In the genomic region with DNA sequence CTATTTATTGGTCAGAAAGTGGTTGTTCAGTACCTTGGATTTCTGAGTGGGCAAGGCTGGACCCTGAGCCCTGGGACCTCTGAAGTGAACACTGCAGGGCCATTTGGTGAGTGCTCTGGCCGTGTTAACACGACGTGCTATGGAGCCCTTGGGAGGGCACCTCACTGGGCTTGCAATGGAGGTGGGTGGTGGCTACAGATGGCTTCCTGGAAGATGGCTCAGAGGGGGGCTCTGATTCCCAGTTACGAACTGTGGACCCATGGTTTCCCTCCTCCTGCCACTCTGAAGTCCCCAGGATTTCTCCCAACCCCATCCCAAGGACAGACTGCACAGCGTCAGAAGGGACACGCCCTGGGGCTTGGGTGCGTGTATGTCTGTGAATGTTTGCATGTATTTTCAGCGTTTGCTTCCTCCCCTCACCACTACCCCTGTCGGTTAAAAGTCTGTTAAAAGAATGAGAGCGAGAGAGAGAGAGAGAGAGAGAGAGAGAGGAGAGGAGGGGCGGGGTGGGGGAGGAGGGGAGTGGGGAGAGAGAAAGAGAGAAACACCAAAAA, we compare ENCODE assay signal across 8 cellular contexts. TPM values are rescaled to one million over a fixed set of nuclear protein-coding genes. Genes with fewer than 3 reads are reported as not detected.
DNase-seq lines count a peak whose midpoint lies in the region; ATAC-seq and TF ChIP-seq lines count a peak whose summit lies in the region.

No MANE protein-coding gene starts in this region.

- ATAC-seq in GM21381 (IDR thresholded peaks at IDR 0.05; ENCODE audit: unreplicated experiment) (peak; percentile 31), HG03139 (IDR thresholded peaks at IDR 0.05; ENCODE audit: unreplicated experiment) (no peak)

- H3K4me1 ChIP-seq in colonic mucosa (no peaks in the 10 kb centered on the region), adrenal gland (replicated peaks in 1 of 2) (no peaks in the 10 kb centered on the region)

- H3K9me3 ChIP-seq in colonic mucosa (no peaks in the 10 kb centered on the region), adrenal gland (replicated peaks in 1 of 3) (no peaks in the 10 kb centered on the region)

- peak overlapping the region in 1 of 2 donors; percentile 37 for H3K9ac ChIP-seq in colonic mucosa (ENCODE audit: low read depth in 2 of 2, low read length in 2 of 2)

- no peak for TF ChIP-seq POLR2A in adrenal gland (IDR thresholded peaks at IDR 0.05)

- no peak for TF ChIP-seq CTCF in GM06990 (IDR thresholded peaks at IDR 0.05; ENCODE audit: insufficient read depth, low read length, poor library complexity, severe bottlenecking)
- no peak for TF ChIP-seq CTCF in colonic mucosa (IDR thresholded peaks at IDR 0.05)
- TF ChIP-seq CTCF in adrenal gland (IDR thresholded peaks at IDR 0.05): no peak
- no peak for TF ChIP-seq CTCF in foreskin fibroblast (IDR thresholded peaks at IDR 0.05; ENCODE audit: low read depth, low read length)

- intact Hi-C loops in colonic mucosa (cut with DNase I): no loop called here
- intact Hi-C loops in adrenal gland (cut with DNase I): no loop called here

- peak; percentile 78 for DNase-seq in GM06990 (ENCODE audit: extremely low read depth, insufficient read length)
- peak; percentile 91 for DNase-seq in Jurkat, Clone E6-1 (ENCODE audit: low read depth, low spot score)
- DNase-seq in colonic mucosa: no peak
- no peak for DNase-seq in adrenal gland
- DNase-seq in AML-193 (lab: John Stamatoyannopoulos, UW): no peak
- DNase-seq in foreskin fibroblast: no peak

- H3K4me3 ChIP-seq in GM06990 (replicated peaks; ENCODE audit: low read depth, low read length) (peak overlapping the region; percentile 89), colonic mucosa (no peak overlapping the region), adrenal gland (no peak overlapping the region), foreskin fibroblast (ENCODE audit: low read depth in 1 of 2, low read length in 2 of 2) (no peak overlapping the region)
- peak overlapping the region; percentile 63 for H3K4me3 ChIP-seq in Jurkat, Clone E6-1 (ENCODE audit: low read length)

- H3K27me3 ChIP-seq in GM06990 (replicated peaks; ENCODE audit: control insufficient read depth, insufficient read depth, low read length) (no peaks in the 10 kb centered on the region), colonic mucosa (no peaks in the 10 kb centered on the region), adrenal gland (no peaks in the 10 kb centered on the region)

- 63 to 83% (median 66%) methylated on average over 11 of the region's 11 CpGs for WGBS in adrenal gland, 4 donors

- H3K36me3 ChIP-seq in GM06990 (ENCODE audit: control insufficient read depth, insufficient read depth, low read length) (no peaks in the 10 kb centered on the region), colonic mucosa (no peaks in the 10 kb centered on the region), adrenal gland (replicated peaks in 1 of 2) (no peaks in the 10 kb centered on the region)

- H3K27ac ChIP-seq in colonic mucosa: peak overlapping the region; percentile 25
- H3K27ac ChIP-seq in adrenal gland: no peak overlapping the region

RNA-seq across cellular contexts. Expression of gene RHOH, which starts 3.7 kb away (rescaled TPM):
- 136 TPM for polyA plus RNA-seq in Jurkat, Clone E6-1 (2012; ENCODE audit: insufficient read depth, insufficient read length)
- total RNA-seq in colonic mucosa: 1 to 10 TPM; 1.6 to 2.6 TPM
- 1 to 10 TPM in 4 of 8 donors, under 1 TPM in 3, not detected in 1; 0.84 to 3.4 (median 1.2) TPM for total RNA-seq in adrenal gland
- 1 to 10 TPM in 1 of 3 donors, under 1 TPM in 2; 0.56 to 1.1 (median 0.61) TPM for polyA plus RNA-seq in adrenal gland

Comparison
In these comparisons a context has a peak if more than half of its experiments do, and no peak if none do; other contexts are left out.
1. DNase-seq: peak in GM06990 (single experiment) and Jurkat, Clone E6-1 (single experiment); none in colonic mucosa (single experiment), adrenal gland (0 of 7), AML-193 (0 of 2) and foreskin fibroblast (0 of 2).
2. H3K4me3 ChIP-seq: peak in GM06990 (single experiment) and Jurkat, Clone E6-1 (single experiment); none in colonic mucosa (single experiment), adrenal gland (0 of 4) and foreskin fibroblast (0 of 2).